Comparison of ENCODE assay signal across 14 cellular contexts in genomic region chr3:33075996-33076395, GRCh38. TPM values are rescaled to one million over a fixed set of nuclear protein-coding genes. Genes with fewer than 3 reads are reported as not detected.
DNase-seq lines count a peak whose midpoint lies in the region; ATAC-seq and TF ChIP-seq lines count a peak whose summit lies in the region.
"Had no signal": no experiment of that assay in that cellular context is flagged by ENCODE, and none has a peak within 500 bp of the region (broad histone marks: within the 10 kb centered on the region; RNA-seq: fewer than 3 reads in every experiment).

No MANE protein-coding gene starts in this region.

- no peaks in the 10 kb centered on the region for H3K27me3 Mint-ChIP-seq in activated T-helper 17 cell treated with anti-CD3 and anti-CD28 coated beads, Interleukin-2, amount 50 U/mL, for 72 hours
- H3K27me3 Mint-ChIP-seq: brain had no signal

- no peak for TF ChIP-seq CTCF in fibroblast of villous mesenchyme (IDR thresholded peaks at IDR 0.05; ENCODE audit: insufficient read depth, low read depth, low read length)
- TF ChIP-seq CTCF in retinal pigment epithelial cell (conservative IDR thresholded peaks at IDR 0.05; ENCODE audit: low read depth, low read length): no peak
- no peak for TF ChIP-seq CTCF in GM10248 (IDR thresholded peaks at IDR 0.05; ENCODE audit: control extremely low read depth, extremely low read depth, low read depth, missing control alignments)

- H3K4me3 ChIP-seq in fibroblast of villous mesenchyme (ENCODE audit: low read depth, low read length) (no peak overlapping the region), retinal pigment epithelial cell (ENCODE audit: low read length) (no peak overlapping the region)
- H3K4me3 ChIP-seq: SJCRH30, tibial artery had no signal

- H3K4me3 Mint-ChIP-seq in activated T-helper 17 cell treated with anti-CD3 and anti-CD28 coated beads, Interleukin-2, amount 50 U/mL, for 72 hours: no peak overlapping the region
- H3K4me3 Mint-ChIP-seq: brain had no signal

- POLR2A ChIA-PET in GM10248 (lab: Yijun Ruan, JAX): no interaction called here

- H3K36me3 Mint-ChIP-seq in activated T-helper 17 cell treated with anti-CD3 and anti-CD28 coated beads, Interleukin-2, amount 50 U/mL, for 72 hours (ENCODE audit: low read depth): peaks cover 50% of the 10 kb centered on the region

- H3K9me3 Mint-ChIP-seq in activated T-helper 17 cell treated with anti-CD3 and anti-CD28 coated beads, Interleukin-2, amount 50 U/mL, for 72 hours: no peaks in the 10 kb centered on the region
- H3K9me3 Mint-ChIP-seq: activated T-helper 2 cell treated with anti-CD3 and anti-CD28 coated beads, Interferon-gamma antibody, Interleukin-2, Interleukin-4, amounts not matched to agents 10 μg/mL and 5 μg/mL and 100 μg/mL, durations not matched to agents 14 hours and 24 hours and 36 hours; brain had no signal

- ATAC-seq in activated T-helper 17 cell treated with anti-CD3 and anti-CD28 coated beads, Interleukin-2, amount 50 U/mL, for 72 hours (replicated peaks): no peak
- ATAC-seq in GM18519 (IDR thresholded peaks at IDR 0.05; ENCODE audit: low FRiP score, unreplicated experiment): no peak

- CTCF ChIA-PET in GM10248 (lab: Yijun Ruan, JAX): interaction anchor here (1.2 to 4.8 kb wide), 7 partner anchors 8 to 136 kb away, joined by 3 to 137 read pairs (median 15); partner anchors contain the start of gene CCR4

- DNase-seq in GM03348 (ENCODE audit: low spot score) (peak; percentile 41), fibroblast of villous mesenchyme (ENCODE audit: low read depth) (peak; percentile 60), retinal pigment epithelial cell (ENCODE audit: low read depth) (peak; percentile 57), GM10248 (ENCODE audit: extremely low spot score) (no peak)
- DNase-seq in stimulated activated CD4-positive, alpha-beta T cell treated with anti-CD3 and anti-CD28 coated beads, Interleukin-12 subunit alpha, Interleukin-12 subunit beta, amount 100 ng/mL, for 4 hours: no peak
- DNase-seq: activated CD4-positive, alpha-beta T cell treated with anti-CD3 and anti-CD28 coated beads, Interleukin-2, amount 50 U/mL, for 48 hours; effector memory CD4-positive, alpha-beta T cell; NCI-H1092; SJCRH30; tibial artery had no signal

- peak overlapping the region; percentile 31 for H3K27ac Mint-ChIP-seq in activated T-helper 17 cell treated with anti-CD3 and anti-CD28 coated beads, Interleukin-2, amount 50 U/mL, for 72 hours
- H3K27ac Mint-ChIP-seq: activated T-helper 2 cell treated with anti-CD3 and anti-CD28 coated beads, Interferon-gamma antibody, Interleukin-2, Interleukin-4, amounts not matched to agents 10 μg/mL and 5 μg/mL and 100 μg/mL, durations not matched to agents 14 hours and 24 hours and 36 hours had no signal

- H3K4me1 Mint-ChIP-seq in activated T-helper 17 cell treated with anti-CD3 and anti-CD28 coated beads, Interleukin-2, amount 50 U/mL, for 72 hours: peaks cover 45% of the 10 kb centered on the region
- H3K4me1 Mint-ChIP-seq: brain had no signal

RNA-seq across cellular contexts. Expression of gene GLB1, which starts 20.9 kb away (rescaled TPM):
- total RNA-seq in activated T-helper 17 cell treated with anti-CD3 and anti-CD28 coated beads, Interleukin-2, amount 50 U/mL, for 72 hours: 100 to 1,000 TPM in 1 of 2 donors, 10 to 100 TPM in 1; 54.5 to 121 TPM
- 49.3 and 63.5 TPM in 2 replicates for total RNA-seq in fibroblast of villous mesenchyme

RNA-seq across cellular contexts. Expression of gene TMPPE, which starts 20.9 kb away (rescaled TPM):
- total RNA-seq in activated T-helper 17 cell treated with anti-CD3 and anti-CD28 coated beads, Interleukin-2, amount 50 U/mL, for 72 hours: 10 to 100 TPM in 1 of 2 donors, 1 to 10 TPM in 1; 8.8 to 12.7 TPM
- total RNA-seq in fibroblast of villous mesenchyme: 4.8 and 7.3 TPM in 2 replicates

RNA-seq across cellular contexts. Expression of gene CRTAP, which starts 37.8 kb away (rescaled TPM):
- 10 to 100 TPM; 38.2 to 60.7 TPM for total RNA-seq in activated T-helper 17 cell treated with anti-CD3 and anti-CD28 coated beads, Interleukin-2, amount 50 U/mL, for 72 hours
- 145 and 196 TPM in 2 replicates for total RNA-seq in fibroblast of villous mesenchyme

Comparison
In these comparisons a context has a peak if more than half of its experiments do, and no peak if none do; other contexts are left out.
1. DNase-seq: peak in GM03348 (single experiment), fibroblast of villous mesenchyme (single experiment) and retinal pigment epithelial cell (single experiment); none in stimulated activated CD4-positive, alpha-beta T cell treated with anti-CD3 and anti-CD28 coated beads, Interleukin-12 subunit alpha, Interleukin-12 subunit beta, amount 100 ng/mL, for 4 hours (single experiment) and GM10248 (single experiment).